ENCODE assay signal across 1 cellular context in genomic region chr7:30913821-30914515, GRCh38.
TF ChIP-seq lines count a peak whose summit lies in the region.

No MANE protein-coding gene starts in this region.

TF ChIP-seq in IMR-90, 13 proteins besides CTCF, POLR2A, EP300 and RAD21:
- TF ChIP-seq RCOR1 (IDR thresholded peaks at IDR 0.05; ENCODE audit: insufficient replicate concordance, low read length) (no peak), USF2 (IDR thresholded peaks at IDR 0.05; ENCODE audit: low read depth, low read length) (no peak), MXI1 (IDR thresholded peaks at IDR 0.05; ENCODE audit: borderline replicate concordance, low read depth, low read length) (no peak), RFX5 (IDR thresholded peaks at IDR 0.05; ENCODE audit: low read depth, low read length) (no peak), MAZ (IDR thresholded peaks at IDR 0.05; ENCODE audit: borderline replicate concordance, low read depth, low read length) (no peak), ELK1 (IDR thresholded peaks at IDR 0.05; ENCODE audit: borderline replicate concordance, low read depth, low read length) (no peak), FOS (IDR thresholded peaks at IDR 0.05; ENCODE audit: low read depth, low read length) (no peak), NFE2L2 (IDR thresholded peaks at IDR 0.05; ENCODE audit: low read depth, low read length) (no peak), BHLHE40 (IDR thresholded peaks at IDR 0.05; ENCODE audit: low read depth, low read length) (no peak), CEBPB (IDR thresholded peaks at IDR 0.05; ENCODE audit: low read depth, low read length) (no peak), CHD1 (IDR thresholded peaks at IDR 0.05; ENCODE audit: low read depth, low read length) (no peak), MAFK (IDR thresholded peaks at IDR 0.05; ENCODE audit: low read depth, low read length) (no peak)
